Comparison of ENCODE assay signal across 19 cellular contexts in the genomic region with DNA sequence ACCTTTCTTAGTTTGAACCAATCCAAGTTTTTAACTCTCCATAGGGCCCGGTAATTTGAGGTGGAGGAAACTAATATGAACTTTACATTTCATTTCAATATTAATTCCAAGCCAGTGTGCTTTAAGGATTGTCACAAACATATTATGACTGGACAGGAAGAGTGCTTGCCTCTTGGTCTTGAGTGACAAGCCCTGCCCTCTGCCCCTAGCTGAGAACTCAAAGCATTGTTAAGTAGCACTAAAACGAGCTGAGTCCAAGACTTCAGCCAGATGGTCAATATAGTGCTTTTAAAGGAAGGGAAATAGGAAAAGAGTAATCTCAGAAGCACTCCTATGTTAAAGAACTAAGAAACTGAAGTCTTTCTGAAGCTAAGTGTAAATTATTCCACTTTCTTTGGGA.
"Had no signal": no experiment of that assay in that cellular context is flagged by ENCODE, and none has a peak within 500 bp of the region (broad histone marks: within the 10 kb centered on the region; RNA-seq: fewer than 3 reads in every experiment).

No MANE protein-coding gene starts in this region.

- H3K9me3 Mint-ChIP-seq: type B pancreatic cell had no signal

- H3K4me1 Mint-ChIP-seq: immature natural killer cell; stimulated activated memory B cell treated with anti-CD40 and anti-IgM and Interleukin-4, amounts not matched to agents 10 μg/mL and 1 μg/mL and 100 μg/mL, for 72 hours had no signal

- H3K27ac ChIP-seq: colonic mucosa, esophagus muscularis mucosa, gastroesophageal sphincter, ovary, spleen, testis had no signal

- H3K4me3 Mint-ChIP-seq: activated B cell treated with CpG ODN at 0.5 μM for 24 hours; activated CD4-positive, alpha-beta memory T cell treated with anti-CD3 and anti-CD28 coated beads for 36 hours; activated naive CD8-positive, alpha-beta T cell; activated T-helper 1 cell treated with anti-CD3 and anti-CD28 coated beads, Interleukin-12 subunit alpha, Interleukin-12 subunit beta, Interleukin-2, Interleukin-4 antibody, amounts not matched to agents 30 ng/mL and 10 ng/mL and 1 ng/mL, durations not matched to agents 14 hours and 24 hours and 36 hours; immature natural killer cell; stimulated activated memory B cell treated with anti-CD40 and anti-IgM and Interleukin-4, amounts not matched to agents 10 μg/mL and 1 μg/mL and 100 μg/mL, for 72 hours; T-helper 2 cell treated with Interferon-gamma antibody and Interleukin-4, amounts not matched to agents 5 μg/mL and 100 μg/mL, for 36 hours; type B pancreatic cell had no signal

- H3K4me3 ChIP-seq: colonic mucosa, esophagus muscularis mucosa, gastroesophageal sphincter, ovary, spleen, testis had no signal

- H3K27me3 Mint-ChIP-seq: activated B cell treated with CpG ODN at 0.5 μM for 24 hours; activated CD4-positive, alpha-beta memory T cell treated with anti-CD3 and anti-CD28 coated beads for 36 hours; activated naive CD8-positive, alpha-beta T cell; stimulated activated memory B cell treated with anti-CD40 and anti-IgM and Interleukin-4, amounts not matched to agents 10 μg/mL and 1 μg/mL and 100 μg/mL, for 72 hours; type B pancreatic cell had no signal

- H3K27me3 ChIP-seq: colonic mucosa, esophagus muscularis mucosa, gastroesophageal sphincter, ovary, spleen, testis had no signal

- H3K9me3 ChIP-seq: colonic mucosa, ovary, testis had no signal

- H3K36me3 ChIP-seq: colonic mucosa, esophagus muscularis mucosa, ovary had no signal

- DNase-seq: activated B cell treated with CpG ODN at 0.5 μM for 24 hours; activated CD4-positive, alpha-beta memory T cell treated with anti-CD3 and anti-CD28 coated beads for 36 hours; activated CD4-positive, alpha-beta T cell treated with anti-CD3 and anti-CD28 coated beads for 4 hours; activated T-cell treated with anti-CD3 and anti-CD28 coated beads for 4 hours; colonic mucosa; immature natural killer cell; kidney glomerular epithelial cell; mesendoderm; ovary; spleen; stimulated activated CD4-positive, alpha-beta T cell treated with anti-CD3 and anti-CD28 coated beads, Interleukin-4, amount 100 ng/mL, for 4 hours; testis had no signal

- H3K4me1 ChIP-seq: colonic mucosa, esophagus muscularis mucosa, gastroesophageal sphincter, spleen, testis had no signal

- H3K27ac Mint-ChIP-seq: activated B cell treated with CpG ODN at 0.5 μM for 24 hours; activated CD4-positive, alpha-beta memory T cell treated with anti-CD3 and anti-CD28 coated beads for 36 hours; activated naive CD8-positive, alpha-beta T cell; activated T-helper 1 cell treated with anti-CD3 and anti-CD28 coated beads, Interleukin-12 subunit alpha, Interleukin-12 subunit beta, Interleukin-2, Interleukin-4 antibody, amounts not matched to agents 30 ng/mL and 10 ng/mL and 1 ng/mL, durations not matched to agents 14 hours and 24 hours and 36 hours; immature natural killer cell; stimulated activated memory B cell treated with anti-CD40 and anti-IgM and Interleukin-4, amounts not matched to agents 10 μg/mL and 1 μg/mL and 100 μg/mL, for 72 hours; T-helper 2 cell treated with Interferon-gamma antibody and Interleukin-4, amounts not matched to agents 5 μg/mL and 100 μg/mL, for 36 hours; type B pancreatic cell had no signal

- ATAC-seq: gastroesophageal sphincter; stimulated activated memory B cell treated with anti-CD40 and anti-IgM and Interleukin-4, amounts not matched to agents 10 μg/mL and 1 μg/mL and 100 μg/mL, for 72 hours had no signal
